20 cellular contexts compared by ENCODE assay signal in the genomic region with DNA sequence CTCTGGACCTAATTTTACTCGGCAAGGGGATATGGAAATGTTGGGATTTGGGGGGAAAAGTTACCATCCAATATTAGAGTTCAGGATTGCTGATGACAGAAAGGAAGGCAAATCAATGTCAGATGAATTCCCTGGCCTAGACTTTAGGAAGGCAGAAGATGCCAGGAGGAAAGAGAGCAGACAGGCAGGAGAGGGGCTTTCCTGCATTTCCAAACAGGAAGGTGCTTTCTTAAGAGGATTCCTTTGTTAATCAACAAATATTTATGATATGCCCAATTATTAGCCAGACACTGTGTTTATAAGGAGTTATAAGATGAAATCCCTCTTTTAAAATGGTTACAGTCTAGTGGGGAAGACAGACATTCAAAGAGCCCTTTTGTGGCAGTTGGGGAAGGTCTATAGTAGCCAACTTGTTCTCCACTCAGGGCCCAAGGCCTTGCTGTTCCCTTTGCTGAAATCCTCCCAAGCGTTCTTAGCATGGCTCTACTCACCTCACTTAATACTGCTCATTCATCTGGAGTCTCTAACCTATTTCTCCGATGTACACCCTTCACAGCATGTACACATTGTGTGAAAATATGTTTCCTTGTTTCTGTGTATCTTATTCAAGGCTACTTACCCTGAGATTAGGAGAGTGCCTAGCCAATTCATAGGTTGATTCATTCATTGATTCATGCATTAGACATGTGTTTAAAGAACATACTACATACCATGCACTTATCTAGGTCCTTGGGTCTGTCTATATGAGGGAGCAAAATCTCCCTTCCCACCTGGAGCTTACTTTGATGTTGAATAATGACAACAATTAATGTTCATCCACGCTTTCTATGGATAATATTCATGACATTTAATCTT. TPM values are rescaled to one million over a fixed set of nuclear protein-coding genes. Genes with fewer than 3 reads are reported as not detected.
DNase-seq lines count a peak whose midpoint lies in the region; ATAC-seq and TF ChIP-seq lines count a peak whose summit lies in the region.
"Had no signal": no experiment of that assay in that cellular context is flagged by ENCODE, and none has a peak within 500 bp of the region (broad histone marks: within the 10 kb centered on the region; RNA-seq: fewer than 3 reads in every experiment).

No MANE protein-coding gene starts in this region.

- peaks cover 0 to 45% of the 10 kb centered on the region in 2 donors for H3K4me1 ChIP-seq in right atrium auricular region
- peaks cover 10 to 51% (median 11%) of the 10 kb centered on the region in 3 donors for H3K4me1 ChIP-seq in esophagus squamous epithelium
- peaks cover 4% of the 10 kb centered on the region for H3K4me1 ChIP-seq in psoas muscle
- peaks cover 44% of the 10 kb centered on the region for H3K4me1 ChIP-seq in vagina
- H3K4me1 ChIP-seq: prostate gland had no signal

- 72 to 78% methylated on average over 4 of the region's 4 CpGs for WGBS in esophagus squamous epithelium, 2 donors
- WGBS in psoas muscle, 3 donors: 78 to 84% (median 83%) methylated on average over 4 of the region's 4 CpGs

- intact Hi-C loops in left ventricle myocardium superior (cut with micrococcal nuclease): loop anchor here (5.0 kb wide), 1 partner anchor 63 kb away; no protein-coding TSS in a partner anchor
- intact Hi-C loops in esophagus squamous epithelium (cut with DNase I): loop anchor here (10.0 kb wide), 1 partner anchor 60 kb away; no protein-coding TSS in a partner anchor
- intact Hi-C loops in psoas muscle (cut with DNase I): loop anchor here in 1 of 2 donors (5.0 kb wide), 1 partner anchor 63 kb away; no protein-coding TSS in a partner anchor
- intact Hi-C loops in vagina (cut with DNase I): no loop called here

- TF ChIP-seq POLR2A in esophagus squamous epithelium (IDR thresholded peaks at IDR 0.05) (no peak), vagina (IDR thresholded peaks at IDR 0.05) (no peak)

- H3K36me3 ChIP-seq in right atrium auricular region (no peaks in the 10 kb centered on the region), esophagus squamous epithelium (no peaks in the 10 kb centered on the region), psoas muscle (ENCODE audit: insufficient read depth in 1 of 2, low read depth in 1 of 2) (no peaks in the 10 kb centered on the region), vagina (no peaks in the 10 kb centered on the region)
- H3K36me3 ChIP-seq: prostate gland had no signal

- no peak for ATAC-seq in left ventricle myocardium superior
- no peak for ATAC-seq in psoas muscle
- ATAC-seq in GM21528 (IDR thresholded peaks at IDR 0.05; ENCODE audit: low FRiP score, unreplicated experiment): no peak
- ATAC-seq: CD8-positive, alpha-beta T cell; left colon had no signal

- TF ChIP-seq CTCF in right atrium auricular region (IDR thresholded peaks at IDR 0.05) (no peak), esophagus squamous epithelium (IDR thresholded peaks at IDR 0.05) (no peak), psoas muscle (IDR thresholded peaks at IDR 0.05) (no peak), vagina (IDR thresholded peaks at IDR 0.05) (no peak)

- no peaks in the 10 kb centered on the region for H3K27me3 ChIP-seq in right atrium auricular region
- H3K27me3 ChIP-seq in esophagus squamous epithelium: peaks cover 0 to 30% (median 3%) of the 10 kb centered on the region in 4 donors
- H3K27me3 ChIP-seq in psoas muscle (ENCODE audit: insufficient read depth in 3 of 3, low read length in 2 of 3): peaks cover 0 to 5% (median 4%) of the 10 kb centered on the region in 3 donors
- H3K27me3 ChIP-seq in vagina: no peaks in the 10 kb centered on the region

- DNase-seq in right atrium auricular region (ENCODE audit: low spot score) (no peak), left ventricle myocardium superior (no peak), esophagus squamous epithelium (lab: John Stamatoyannopoulos, UW) (no peak), psoas muscle (no peak), vagina (ENCODE audit: extremely low spot score in 2 of 2) (no peak), DMS 273 treated with DMSO at 0.1 percent for 48 hours (lab: John Stamatoyannopoulos, UW) (no peak), DMS53 treated with DMSO at 0.1 percent for 48 hours (lab: John Stamatoyannopoulos, UW; ENCODE audit: unreplicated experiment) (no peak)
- DNase-seq: activated CD4-positive, alpha-beta T cell treated with anti-CD3 and anti-CD28 coated beads, Interleukin-2, amount 50 U/mL, for 48 hours; activated T-cell treated with anti-CD3 and anti-CD28 coated beads, Interleukin-2, amount 50 U/mL, for 48 hours; CD8-positive, alpha-beta T cell; cerebellar nuclear complex; erythroblast; left colon; NCI-H2029 treated with DMSO at 0.1 percent for 48 hours; NCI-H524 treated with DMSO at 0.1 percent for 48 hours; OCI-M1; stimulated activated CD4-positive, alpha-beta T cell treated with anti-CD3 and anti-CD28 coated beads, Interleukin-2, amount 100 ng/mL, for 24 hours had no signal

- H3K27ac ChIP-seq in right atrium auricular region (peak overlapping the region; percentile 71 to 94), esophagus squamous epithelium (peak overlapping the region in 3 of 4 donors; percentile 9 to 85 (median 64)), psoas muscle (peak overlapping the region; percentile 43), vagina (peak overlapping the region; percentile 82)
- H3K27ac ChIP-seq: hepatocyte had no signal

- H3K4me3 ChIP-seq in right atrium auricular region (no peak overlapping the region), esophagus squamous epithelium (no peak overlapping the region), psoas muscle (no peak overlapping the region), vagina (no peak overlapping the region)
- H3K4me3 ChIP-seq: hepatocyte, prostate gland had no signal

- H3K9me3 ChIP-seq in right atrium auricular region: no peaks in the 10 kb centered on the region
- H3K9me3 ChIP-seq in esophagus squamous epithelium: no peaks in the 10 kb centered on the region
- no peaks in the 10 kb centered on the region for H3K9me3 ChIP-seq in psoas muscle
- H3K9me3 ChIP-seq in vagina: no peaks in the 10 kb centered on the region
- H3K9me3 ChIP-seq: prostate gland had no signal

RNA-seq across cellular contexts. Expression of a gene that starts 5.3 kb away (rescaled TPM):
- 100 to 1,000 TPM; 866 to 898 TPM for total RNA-seq in right atrium auricular region
- total RNA-seq in left ventricle myocardium superior: 723 TPM
- total RNA-seq in esophagus squamous epithelium: 100 to 1,000 TPM in 2 of 4 donors, 10 to 100 TPM in 2; 26.4 to 135 (median 91.3) TPM
- total RNA-seq in psoas muscle: 100 to 1,000 TPM in 2 of 4 donors, 10 to 100 TPM in 2; 89.0 to 152 (median 101) TPM
- 100 to 1,000 TPM in 1 of 3 donors, 10 to 100 TPM in 2; 82.4 to 175 (median 93.7) TPM for polyA plus RNA-seq in psoas muscle
- total RNA-seq in vagina: 716 TPM
- total RNA-seq: CD8-positive, alpha-beta T cell had no signal
